Comparison of ENCODE assay signal across 25 cellular contexts in the genomic region with DNA sequence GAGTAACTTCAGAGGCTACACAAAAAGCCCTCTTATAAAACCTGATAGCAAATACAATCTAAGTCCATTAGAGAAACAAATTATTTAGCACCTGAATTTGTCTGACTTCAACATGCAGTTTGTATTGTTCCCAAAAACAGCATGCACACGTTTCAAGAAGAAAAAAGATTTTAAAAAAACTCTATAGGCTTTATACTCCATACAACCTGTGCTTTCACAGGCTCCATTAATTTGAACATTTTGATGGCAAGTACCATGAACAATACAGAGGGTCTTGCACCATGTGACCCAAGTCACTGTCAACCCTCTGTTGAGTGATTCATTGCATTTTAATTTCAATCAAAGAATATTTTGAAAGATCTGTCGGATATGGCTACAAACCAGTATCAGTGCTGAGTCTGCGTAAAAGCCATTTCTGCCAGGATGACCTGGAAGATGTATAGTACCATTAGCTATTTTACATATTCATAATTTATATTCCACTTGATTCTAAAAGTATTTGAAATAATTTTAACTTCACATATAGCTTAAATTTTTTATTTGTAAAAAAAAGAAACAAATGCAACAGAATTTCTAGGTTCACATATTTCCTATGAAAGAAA. TPM values are rescaled to one million over a fixed set of nuclear protein-coding genes. Genes with fewer than 3 reads are reported as not detected.
DNase-seq lines count a peak whose midpoint lies in the region; FAIRE-seq and TF ChIP-seq lines count a peak whose summit lies in the region.
"Had no signal": no experiment of that assay in that cellular context is flagged by ENCODE, and none has a peak within 500 bp of the region (broad histone marks: within the 10 kb centered on the region; RNA-seq: fewer than 3 reads in every experiment).

No MANE protein-coding gene starts in this region.

- 84 to 90% (median 88%) methylated on average over 3 of the region's 3 CpGs for WGBS in ovary, 3 donors

- peak overlapping the region; percentile 43 for H3K9ac ChIP-seq in adipocyte (ENCODE audit: low read length)
- H3K9ac ChIP-seq in keratinocyte (ENCODE audit: control insufficient read depth, extremely low read depth, insufficient read depth, low read length), result no peak overlapping the region

- peaks cover 33% of the 10 kb centered on the region for H3K27me3 Mint-ChIP-seq in HFFc6 (ENCODE audit: insufficient read depth)
- H3K27me3 Mint-ChIP-seq: activated CD4-positive, alpha-beta T cell treated with anti-CD3 and anti-CD28 coated beads, Interleukin-2, amount 10 ng/mL, durations not matched to agents 24 days and 14 days had no signal

- H3K4me3 ChIP-seq in adipocyte (ENCODE audit: low read length) (no peak overlapping the region), keratinocyte (ENCODE audit: control insufficient read depth in 2 of 3, extremely low read depth in 1 of 3, insufficient read depth in 2 of 3, low read depth in 1 of 3, low read length in 3 of 3) (no peak overlapping the region), tibial artery (no peak overlapping the region), ovary (no peak overlapping the region)
- H3K4me3 ChIP-seq: adrenal gland, skin epidermis had no signal

- H3K4me1 Mint-ChIP-seq in HFFc6 (ENCODE audit: low read depth), result peaks cover 95% of the 10 kb centered on the region

- peaks cover 82% of the 10 kb centered on the region for H4K20me1 ChIP-seq in keratinocyte (ENCODE audit: control insufficient read depth, extremely low read depth, insufficient read depth, low read length)

- TF ChIP-seq EP300 in ovary (IDR thresholded peaks at IDR 0.05), result no peak

- intact Hi-C loops in tibial artery (cut with DNase I; ENCODE audit: low total_unique reads), result no loop called here
- intact Hi-C loops in ovary (cut with DNase I), result no loop called here

- H3K36me3 Mint-ChIP-seq in HFFc6 (ENCODE audit: low read depth), result peaks cover 73% of the 10 kb centered on the region

- peak overlapping the region; percentile 73 for H3K4me3 Mint-ChIP-seq in HFFc6
- H3K4me3 Mint-ChIP-seq: activated CD4-positive, alpha-beta T cell treated with anti-CD3 and anti-CD28 coated beads, Interleukin-2, amount 10 ng/mL, durations not matched to agents 24 days and 14 days had no signal

- H2AFZ ChIP-seq in keratinocyte (ENCODE audit: control insufficient read depth, low read length), result no peak overlapping the region

- H3K27ac ChIP-seq in keratinocyte (ENCODE audit: control insufficient read depth, insufficient read depth, low read length) (no peak overlapping the region), tibial artery (peak overlapping the region; percentile 10 to 20), ovary (no peak overlapping the region)
- H3K27ac ChIP-seq: adrenal gland, C4-2B, foreskin keratinocyte, neutrophil had no signal

- peaks cover 4% of the 10 kb centered on the region for H3K9me1 ChIP-seq in keratinocyte (ENCODE audit: control insufficient read depth, extremely low read depth, insufficient read depth, low read length)

- H3K79me2 ChIP-seq in keratinocyte (ENCODE audit: control insufficient read depth, insufficient read depth, low read length), result peaks cover 86% of the 10 kb centered on the region

- DNase-seq in HFFc6, result no peak
- no peak for DNase-seq in adipocyte (ENCODE audit: low read depth)
- peak; percentile 54 for DNase-seq in keratinocyte (ENCODE audit: low read depth, low spot score)
- no peak for DNase-seq in tibial artery
- no peak for DNase-seq in erythroblast (lab: John Stamatoyannopoulos, UW)
- DNase-seq in NCI-H2107 (lab: John Stamatoyannopoulos, UW), result no peak
- DNase-seq in ovary, result no peak
- DNase-seq: activated CD4-positive, alpha-beta T cell treated with anti-CD3 and anti-CD28 coated beads, Interleukin-2, amount 10 ng/mL, durations not matched to agents 24 days and 14 days; activated naive CD4-positive, alpha-beta T cell treated with Interleukin-2 at 50 U/mL for 16 hours; activated T-cell treated with anti-CD3 and anti-CD28 coated beads, Interleukin-2, amount 50 U/mL, for 48 hours; adrenal gland; Caco-2; DND-41; effector memory CD4-positive, alpha-beta T cell; foreskin keratinocyte; HCEC 1CT; Kasumi-1; NCI-H446 treated with DMSO at 0.1 percent for 48 hours; NCI-H82; T-helper 9 cell; trophoblast cell had no signal

- dilution Hi-C loops in keratinocyte (cut with MboI; ENCODE audit: extremely low pct_ligation_motif_present, low sequenced_read_pairs), result no loop called here

- peak overlapping the region; percentile 11 for H3K4me2 ChIP-seq in keratinocyte (ENCODE audit: control insufficient read depth, extremely low read depth, insufficient read depth, low read depth, low read length)

- no peaks in the 10 kb centered on the region; the same call in 1 of the 2 replicates for H3K9me3 Mint-ChIP-seq in HFFc6
- H3K9me3 Mint-ChIP-seq: activated CD4-positive, alpha-beta T cell treated with anti-CD3 and anti-CD28 coated beads, Interleukin-2, amount 10 ng/mL, durations not matched to agents 24 days and 14 days had no signal

- H3K9me3 ChIP-seq in adipocyte (ENCODE audit: control insufficient read depth, low read length), result no peaks in the 10 kb centered on the region
- no peaks in the 10 kb centered on the region for H3K9me3 ChIP-seq in keratinocyte (ENCODE audit: control insufficient read depth, low read depth, low read length)
- H3K9me3 ChIP-seq in tibial artery, result no peaks in the 10 kb centered on the region
- H3K9me3 ChIP-seq in ovary, result no peaks in the 10 kb centered on the region
- H3K9me3 ChIP-seq: adrenal gland, Caco-2, neutrophil had no signal

- no peaks in the 10 kb centered on the region for H3K27me3 ChIP-seq in adipocyte (replicated peaks; ENCODE audit: control insufficient read depth, insufficient read depth, low read length)
- H3K27me3 ChIP-seq in keratinocyte (ENCODE audit: control insufficient read depth, extremely low read depth, insufficient read depth, low read length), result no peaks in the 10 kb centered on the region
- H3K27me3 ChIP-seq in tibial artery, result no peaks in the 10 kb centered on the region
- H3K27me3 ChIP-seq in ovary, result no peaks in the 10 kb centered on the region
- H3K27me3 ChIP-seq: adrenal gland, foreskin keratinocyte had no signal

- H3K27ac Mint-ChIP-seq in HFFc6, result peak overlapping the region; percentile 94
- H3K27ac Mint-ChIP-seq: activated CD4-positive, alpha-beta T cell treated with anti-CD3 and anti-CD28 coated beads, Interleukin-2, amount 10 ng/mL, durations not matched to agents 24 days and 14 days had no signal

- no peak for TF ChIP-seq POLR2A in erythroblast (IDR thresholded peaks at IDR 0.05; ENCODE audit: low read length)
- TF ChIP-seq POLR2A in ovary (IDR thresholded peaks at IDR 0.05), result no peak

- H3K36me3 ChIP-seq in adipocyte (ENCODE audit: control insufficient read depth, insufficient read depth, low read length, severe bottlenecking) (peaks cover 69% of the 10 kb centered on the region), keratinocyte (ENCODE audit: control insufficient read depth in 2 of 2, extremely low read depth in 1 of 2, insufficient read depth in 2 of 2, low read length in 2 of 2) (peaks cover 26 to 69% of the 10 kb centered on the region in 2 experiments), tibial artery (peaks cover 15 to 27% (median 17%) of the 10 kb centered on the region in 3 donors), ovary (no peaks in the 10 kb centered on the region)
- H3K36me3 ChIP-seq: neutrophil had no signal

- peaks cover 85% of the 10 kb centered on the region for H3K4me1 ChIP-seq in adipocyte (ENCODE audit: control insufficient read depth, insufficient read depth, low read length)
- peaks cover 89% of the 10 kb centered on the region for H3K4me1 ChIP-seq in keratinocyte (ENCODE audit: control insufficient read depth, extremely low read depth, insufficient read depth, low read length)
- peaks cover 0 to 99% (median 65%) of the 10 kb centered on the region in 4 donors for H3K4me1 ChIP-seq in tibial artery
- peaks cover 4% of the 10 kb centered on the region for H3K4me1 ChIP-seq in ovary (ENCODE audit: insufficient read depth)

- no peak for TF ChIP-seq CTCF in HFFc6 (IDR thresholded peaks at IDR 0.05)
- no peak for TF ChIP-seq CTCF in keratinocyte (optimal IDR thresholded peaks at IDR 0.05 in 1 of 3, IDR thresholded peaks at IDR 0.05 in 1 of 3, conservative IDR thresholded peaks at IDR 0.05 in 1 of 3; ENCODE audit: extremely low read depth in 1 of 3, insufficient read depth in 2 of 3, low read length in 3 of 3)
- no peak for TF ChIP-seq CTCF in tibial artery (IDR thresholded peaks at IDR 0.05)
- TF ChIP-seq CTCF in ovary (IDR thresholded peaks at IDR 0.05), result no peak

- FAIRE-seq in keratinocyte (lab: Jason Lieb, UNC), result no peak
- FAIRE-seq: GM18507 had no signal

RNA-seq across cellular contexts. Expression of a gene that starts 13.2 kb away (rescaled TPM):
- 1,000 to 10,000 TPM; 4,445 to 5,074 (median 4,643) TPM for total RNA-seq in HFFc6 (2021; fragmentation: NEBNext Ultra II Directional; extraction: Animal tissue kit (Norgen Biotek cat#: 25700))
- polyA plus RNA-seq in keratinocyte (10,132 to 15,949 TPM (median 11,017 TPM) in 3 replicates), ovary (100 to 1,000 TPM; 219 to 910 TPM)
- polyA plus RNA-seq in keratinocyte (2011; ENCODE audit: low read depth), result 4,066 TPM
- 14,846 and 18,096 TPM in 2 replicates for polyA plus RNA-seq in keratinocyte (2011; cell fraction: cytosol; rRNA removed)
- 11,086 and 11,309 TPM in 2 replicates for polyA plus RNA-seq in keratinocyte (2011; cell fraction: nucleus; rRNA removed)
- 4,107 and 9,800 TPM in 2 replicates for polyA plus RNA-seq in keratinocyte (2012; ENCODE audit: low replicate concordance)
- 5,148 to 8,880 TPM (median 8,598 TPM) in 3 replicates for polyA minus RNA-seq in keratinocyte
- polyA minus RNA-seq in keratinocyte (2011; cell fraction: cytosol; rRNA and poly(A)+ RNA removed), result 5,055 TPM
- polyA minus RNA-seq in keratinocyte (2011; cell fraction: nucleus; rRNA and poly(A)+ RNA removed), result 2,602 and 4,474 TPM in 2 replicates
- 100 to 1,000 TPM; 118 to 436 (median 237) TPM for total RNA-seq in ovary

Comparison
In these comparisons a context has a peak if more than half of its experiments do, and no peak if none do; other contexts are left out.
1. H3K27ac ChIP-seq: peak in tibial artery (2 of 2); none in keratinocyte (single experiment) and ovary (0 of 2).
2. RNA of a gene that starts 13.2 kb away (total RNA-seq): 4,445 to 5,074 TPM in HFFc6; 118 to 436 TPM in ovary; every median in the first group is over 10 times any median in the second.